In the genomic region with DNA sequence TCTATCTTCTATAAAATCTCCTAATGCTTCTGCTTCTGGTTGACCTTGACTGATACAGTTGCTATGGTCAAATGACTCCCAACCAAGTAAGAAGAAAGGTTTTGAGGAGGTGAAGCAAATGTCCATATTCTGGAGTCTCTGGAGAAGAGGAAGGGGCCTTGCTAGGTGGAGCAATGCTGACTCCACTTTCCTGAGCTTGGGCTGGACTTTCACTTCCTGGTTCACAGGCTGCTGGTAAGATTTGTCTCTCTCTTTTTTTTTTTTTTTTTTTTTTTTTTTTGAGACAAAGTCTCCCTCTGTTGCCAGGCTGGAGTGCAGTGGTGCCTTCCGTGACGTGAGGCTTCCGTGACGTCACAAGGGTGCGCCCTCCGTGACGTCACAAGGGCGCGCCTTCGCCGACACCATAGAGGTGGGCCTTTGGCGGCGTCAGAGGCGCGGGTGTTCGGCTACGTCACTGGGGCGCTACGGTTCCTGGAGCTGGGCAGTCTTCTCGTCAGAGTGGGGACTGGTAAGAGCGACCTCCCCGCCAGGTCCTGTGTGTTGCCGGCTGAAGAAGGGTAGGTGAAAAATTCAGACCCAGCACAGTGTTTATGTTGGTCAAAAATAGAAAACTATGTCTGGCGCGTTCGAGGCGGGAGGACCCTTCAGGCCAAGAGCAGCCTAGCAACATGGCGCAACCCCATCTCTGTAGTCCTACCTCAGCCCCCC, we compare ENCODE assay signal across 1 cellular context.
TF ChIP-seq lines count a peak whose summit lies in the region.
"Not testable (repeated sequence)": the region's sequence is repeated elsewhere in the genome, so short reads cannot be mapped to it uniquely, and the experiment has no call there.

No MANE protein-coding gene starts in this region.

TF ChIP-seq in HepG2, 621 proteins besides CTCF, POLR2A, EP300 and RAD21 (continued from another document and continues in another):
- TF ChIP-seq, protein P1, sequence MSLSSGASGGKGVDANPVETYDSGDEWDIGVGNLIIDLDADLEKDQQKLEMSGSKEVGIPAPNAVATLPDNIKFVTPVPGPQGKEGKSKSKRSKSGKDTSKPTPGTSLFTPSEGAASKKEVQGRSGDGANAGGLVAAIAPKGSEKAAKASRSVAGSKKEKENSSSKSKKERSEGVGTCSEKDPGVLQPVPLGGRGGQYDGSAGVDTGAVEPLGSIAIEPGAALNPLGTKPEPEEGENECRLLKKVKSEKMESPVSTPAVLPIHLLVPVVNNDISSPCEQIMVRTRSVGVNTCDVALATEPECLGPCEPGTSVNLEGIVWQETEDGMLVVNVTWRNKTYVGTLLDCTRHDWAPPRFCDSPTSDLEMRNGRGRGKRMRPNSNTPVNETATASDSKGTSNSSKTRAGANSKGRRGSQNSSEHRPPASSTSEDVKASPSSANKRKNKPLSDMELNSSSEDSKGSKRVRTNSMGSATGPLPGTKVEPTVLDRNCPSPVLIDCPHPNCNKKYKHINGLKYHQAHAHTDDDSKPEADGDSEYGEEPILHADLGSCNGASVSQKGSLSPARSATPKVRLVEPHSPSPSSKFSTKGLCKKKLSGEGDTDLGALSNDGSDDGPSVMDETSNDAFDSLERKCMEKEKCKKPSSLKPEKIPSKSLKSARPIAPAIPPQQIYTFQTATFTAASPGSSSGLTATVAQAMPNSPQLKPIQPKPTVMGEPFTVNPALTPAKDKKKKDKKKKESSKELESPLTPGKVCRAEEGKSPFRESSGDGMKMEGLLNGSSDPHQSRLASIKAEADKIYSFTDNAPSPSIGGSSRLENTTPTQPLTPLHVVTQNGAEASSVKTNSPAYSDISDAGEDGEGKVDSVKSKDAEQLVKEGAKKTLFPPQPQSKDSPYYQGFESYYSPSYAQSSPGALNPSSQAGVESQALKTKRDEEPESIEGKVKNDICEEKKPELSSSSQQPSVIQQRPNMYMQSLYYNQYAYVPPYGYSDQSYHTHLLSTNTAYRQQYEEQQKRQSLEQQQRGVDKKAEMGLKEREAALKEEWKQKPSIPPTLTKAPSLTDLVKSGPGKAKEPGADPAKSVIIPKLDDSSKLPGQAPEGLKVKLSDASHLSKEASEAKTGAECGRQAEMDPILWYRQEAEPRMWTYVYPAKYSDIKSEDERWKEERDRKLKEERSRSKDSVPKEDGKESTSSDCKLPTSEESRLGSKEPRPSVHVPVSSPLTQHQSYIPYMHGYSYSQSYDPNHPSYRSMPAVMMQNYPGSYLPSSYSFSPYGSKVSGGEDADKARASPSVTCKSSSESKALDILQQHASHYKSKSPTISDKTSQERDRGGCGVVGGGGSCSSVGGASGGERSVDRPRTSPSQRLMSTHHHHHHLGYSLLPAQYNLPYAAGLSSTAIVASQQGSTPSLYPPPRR (CRISPR knock-in tag; IDR thresholded peaks at IDR 0.05; ENCODE audit: borderline replicate concordance) = 0 out of 2 replicates have a peak, but pooled peaks have one; percentile 29
- peak; percentile 95 for TF ChIP-seq ZFX (CRISPR knock-in tag; IDR thresholded peaks at IDR 0.05; ENCODE audit: low read depth)
- TF ChIP-seq SPEN (CRISPR knock-in tag; IDR thresholded peaks at IDR 0.05; ENCODE audit: low read depth) = peak; percentile 96
- peak; percentile 49; the same call in 1 of the 2 replicates for TF ChIP-seq REPIN1 (CRISPR knock-in tag; IDR thresholded peaks at IDR 0.05; ENCODE audit: borderline replicate concordance, low read depth)
- peak; percentile 71 for TF ChIP-seq ASH2L (IDR thresholded peaks at IDR 0.05; ENCODE audit: insufficient read length, low read depth, low read length)
- 0 out of 2 replicates have a peak, but pooled peaks have one; percentile 15 for TF ChIP-seq BCL6 (CRISPR knock-in tag; IDR thresholded peaks at IDR 0.05)
- TF ChIP-seq, protein P2, sequence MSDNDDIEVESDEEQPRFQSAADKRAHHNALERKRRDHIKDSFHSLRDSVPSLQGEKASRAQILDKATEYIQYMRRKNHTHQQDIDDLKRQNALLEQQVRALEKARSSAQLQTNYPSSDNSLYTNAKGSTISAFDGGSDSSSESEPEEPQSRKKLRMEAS (IDR thresholded peaks at IDR 0.05) = peak; percentile 42; the same call in 1 of the 2 replicates
- peak; percentile 52 for TF ChIP-seq CBX1 (IDR thresholded peaks at IDR 0.05; ENCODE audit: low read depth)
- TF ChIP-seq NR2C2 (CRISPR knock-in tag; IDR thresholded peaks at IDR 0.05; ENCODE audit: borderline replicate concordance) = peak; percentile 92
- TF ChIP-seq, protein P3, sequence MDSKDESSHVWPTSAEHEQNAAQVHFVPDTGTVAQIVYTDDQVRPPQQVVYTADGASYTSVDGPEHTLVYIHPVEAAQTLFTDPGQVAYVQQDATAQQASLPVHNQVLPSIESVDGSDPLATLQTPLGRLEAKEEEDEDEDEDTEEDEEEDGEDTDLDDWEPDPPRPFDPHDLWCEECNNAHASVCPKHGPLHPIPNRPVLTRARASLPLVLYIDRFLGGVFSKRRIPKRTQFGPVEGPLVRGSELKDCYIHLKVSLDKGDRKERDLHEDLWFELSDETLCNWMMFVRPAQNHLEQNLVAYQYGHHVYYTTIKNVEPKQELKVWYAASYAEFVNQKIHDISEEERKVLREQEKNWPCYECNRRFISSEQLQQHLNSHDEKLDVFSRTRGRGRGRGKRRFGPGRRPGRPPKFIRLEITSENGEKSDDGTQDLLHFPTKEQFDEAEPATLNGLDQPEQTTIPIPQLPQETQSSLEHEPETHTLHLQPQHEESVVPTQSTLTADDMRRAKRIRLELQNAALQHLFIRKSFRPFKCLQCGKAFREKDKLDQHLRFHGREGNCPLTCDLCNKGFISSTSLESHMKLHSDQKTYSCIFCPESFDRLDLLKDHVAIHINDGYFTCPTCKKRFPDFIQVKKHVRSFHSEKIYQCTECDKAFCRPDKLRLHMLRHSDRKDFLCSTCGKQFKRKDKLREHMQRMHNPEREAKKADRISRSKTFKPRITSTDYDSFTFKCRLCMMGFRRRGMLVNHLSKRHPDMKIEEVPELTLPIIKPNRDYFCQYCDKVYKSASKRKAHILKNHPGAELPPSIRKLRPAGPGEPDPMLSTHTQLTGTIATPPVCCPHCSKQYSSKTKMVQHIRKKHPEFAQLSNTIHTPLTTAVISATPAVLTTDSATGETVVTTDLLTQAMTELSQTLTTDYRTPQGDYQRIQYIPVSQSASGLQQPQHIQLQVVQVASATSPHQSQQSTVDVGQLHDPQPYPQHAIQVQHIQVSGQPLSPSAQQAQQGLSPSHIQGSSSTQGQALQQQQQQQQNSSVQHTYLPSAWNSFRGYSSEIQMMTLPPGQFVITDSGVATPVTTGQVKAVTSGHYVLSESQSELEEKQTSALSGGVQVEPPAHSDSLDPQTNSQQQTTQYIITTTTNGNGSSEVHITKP (CRISPR knock-in tag; IDR thresholded peaks at IDR 0.05; ENCODE audit: low read depth) = peak; percentile 97
- TF ChIP-seq ZNF451 (CRISPR knock-in tag; IDR thresholded peaks at IDR 0.05) = 0 out of 2 replicates have a peak, but pooled peaks have one; percentile 28
- TF ChIP-seq, protein P4, sequence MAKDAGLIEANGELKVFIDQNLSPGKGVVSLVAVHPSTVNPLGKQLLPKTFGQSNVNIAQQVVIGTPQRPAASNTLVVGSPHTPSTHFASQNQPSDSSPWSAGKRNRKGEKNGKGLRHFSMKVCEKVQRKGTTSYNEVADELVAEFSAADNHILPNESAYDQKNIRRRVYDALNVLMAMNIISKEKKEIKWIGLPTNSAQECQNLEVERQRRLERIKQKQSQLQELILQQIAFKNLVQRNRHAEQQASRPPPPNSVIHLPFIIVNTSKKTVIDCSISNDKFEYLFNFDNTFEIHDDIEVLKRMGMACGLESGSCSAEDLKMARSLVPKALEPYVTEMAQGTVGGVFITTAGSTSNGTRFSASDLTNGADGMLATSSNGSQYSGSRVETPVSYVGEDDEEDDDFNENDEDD (CRISPR knock-in tag; IDR thresholded peaks at IDR 0.05; ENCODE audit: borderline replicate concordance) = peak; percentile 39; the same call in 1 of the 2 replicates
- TF ChIP-seq POLR2G (IDR thresholded peaks at IDR 0.05; ENCODE audit: low read depth, low read length) = peak; percentile 74
- 0 out of 2 replicates have a peak, but pooled peaks have one; percentile 29 for TF ChIP-seq MED1 (CRISPR knock-in tag; IDR thresholded peaks at IDR 0.05)
- TF ChIP-seq CCDC6 (CRISPR knock-in tag; IDR thresholded peaks at IDR 0.05) = 0 out of 2 replicates have a peak, but pooled peaks have one; percentile 48
- TF ChIP-seq SMAD3 (CRISPR knock-in tag; IDR thresholded peaks at IDR 0.05) = peak; percentile 52; the same call in 1 of the 2 replicates
- TF ChIP-seq YEATS2 (CRISPR knock-in tag; IDR thresholded peaks at IDR 0.05; ENCODE audit: borderline replicate concordance) = peak; percentile 91
- TF ChIP-seq, protein P5, sequence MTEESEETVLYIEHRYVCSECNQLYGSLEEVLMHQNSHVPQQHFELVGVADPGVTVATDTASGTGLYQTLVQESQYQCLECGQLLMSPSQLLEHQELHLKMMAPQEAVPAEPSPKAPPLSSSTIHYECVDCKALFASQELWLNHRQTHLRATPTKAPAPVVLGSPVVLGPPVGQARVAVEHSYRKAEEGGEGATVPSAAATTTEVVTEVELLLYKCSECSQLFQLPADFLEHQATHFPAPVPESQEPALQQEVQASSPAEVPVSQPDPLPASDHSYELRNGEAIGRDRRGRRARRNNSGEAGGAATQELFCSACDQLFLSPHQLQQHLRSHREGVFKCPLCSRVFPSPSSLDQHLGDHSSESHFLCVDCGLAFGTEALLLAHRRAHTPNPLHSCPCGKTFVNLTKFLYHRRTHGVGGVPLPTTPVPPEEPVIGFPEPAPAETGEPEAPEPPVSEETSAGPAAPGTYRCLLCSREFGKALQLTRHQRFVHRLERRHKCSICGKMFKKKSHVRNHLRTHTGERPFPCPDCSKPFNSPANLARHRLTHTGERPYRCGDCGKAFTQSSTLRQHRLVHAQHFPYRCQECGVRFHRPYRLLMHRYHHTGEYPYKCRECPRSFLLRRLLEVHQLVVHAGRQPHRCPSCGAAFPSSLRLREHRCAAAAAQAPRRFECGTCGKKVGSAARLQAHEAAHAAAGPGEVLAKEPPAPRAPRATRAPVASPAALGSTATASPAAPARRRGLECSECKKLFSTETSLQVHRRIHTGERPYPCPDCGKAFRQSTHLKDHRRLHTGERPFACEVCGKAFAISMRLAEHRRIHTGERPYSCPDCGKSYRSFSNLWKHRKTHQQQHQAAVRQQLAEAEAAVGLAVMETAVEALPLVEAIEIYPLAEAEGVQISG (CRISPR knock-in tag; IDR thresholded peaks at IDR 0.05) = peak; percentile 96
- TF ChIP-seq KAT8 (CRISPR knock-in tag; IDR thresholded peaks at IDR 0.05) = peak; percentile 97
- peak; percentile 89 for TF ChIP-seq PHF8 (CRISPR knock-in tag; IDR thresholded peaks at IDR 0.05)
- TF ChIP-seq ZNF138 (CRISPR knock-in tag; IDR thresholded peaks at IDR 0.05; ENCODE audit: low read depth) = 0 out of 2 replicates have a peak, but pooled peaks have one; percentile 31
- TF ChIP-seq MAFK (conservative IDR thresholded peaks at IDR 0.05 in 1 of 2, IDR thresholded peaks at IDR 0.05 in 1 of 2; ENCODE audit: low read length in 2 of 2) = 0 out of 4 replicates have a peak, but pooled peaks of 1 of the 2 experiments have one; percentile 15
- TF ChIP-seq MIER3 (CRISPR knock-in tag; IDR thresholded peaks at IDR 0.05; ENCODE audit: borderline replicate concordance) = peak; percentile 62; the same call in 1 of the 2 replicates
- TF ChIP-seq HCFC1 (IDR thresholded peaks at IDR 0.05; ENCODE audit: low read depth, low read length) = peak; percentile 76
- TF ChIP-seq PHF20 (CRISPR knock-in tag; IDR thresholded peaks at IDR 0.05) = peak; percentile 97
- TF ChIP-seq CEBPG (CRISPR knock-in tag; IDR thresholded peaks at IDR 0.05) = 0 out of 2 replicates have a peak, but pooled peaks have one; percentile 23
- TF ChIP-seq SP4 (CRISPR knock-in tag; IDR thresholded peaks at IDR 0.05) = peak; percentile 62; the same call in 1 of the 2 replicates
- 0 out of 2 replicates have a peak, but pooled peaks have one; percentile 23 for TF ChIP-seq SP2 (CRISPR knock-in tag; IDR thresholded peaks at IDR 0.05)
- TF ChIP-seq, protein P6, sequence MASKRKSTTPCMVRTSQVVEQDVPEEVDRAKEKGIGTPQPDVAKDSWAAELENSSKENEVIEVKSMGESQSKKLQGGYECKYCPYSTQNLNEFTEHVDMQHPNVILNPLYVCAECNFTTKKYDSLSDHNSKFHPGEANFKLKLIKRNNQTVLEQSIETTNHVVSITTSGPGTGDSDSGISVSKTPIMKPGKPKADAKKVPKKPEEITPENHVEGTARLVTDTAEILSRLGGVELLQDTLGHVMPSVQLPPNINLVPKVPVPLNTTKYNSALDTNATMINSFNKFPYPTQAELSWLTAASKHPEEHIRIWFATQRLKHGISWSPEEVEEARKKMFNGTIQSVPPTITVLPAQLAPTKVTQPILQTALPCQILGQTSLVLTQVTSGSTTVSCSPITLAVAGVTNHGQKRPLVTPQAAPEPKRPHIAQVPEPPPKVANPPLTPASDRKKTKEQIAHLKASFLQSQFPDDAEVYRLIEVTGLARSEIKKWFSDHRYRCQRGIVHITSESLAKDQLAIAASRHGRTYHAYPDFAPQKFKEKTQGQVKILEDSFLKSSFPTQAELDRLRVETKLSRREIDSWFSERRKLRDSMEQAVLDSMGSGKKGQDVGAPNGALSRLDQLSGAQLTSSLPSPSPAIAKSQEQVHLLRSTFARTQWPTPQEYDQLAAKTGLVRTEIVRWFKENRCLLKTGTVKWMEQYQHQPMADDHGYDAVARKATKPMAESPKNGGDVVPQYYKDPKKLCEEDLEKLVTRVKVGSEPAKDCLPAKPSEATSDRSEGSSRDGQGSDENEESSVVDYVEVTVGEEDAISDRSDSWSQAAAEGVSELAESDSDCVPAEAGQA (IDR thresholded peaks at IDR 0.05; ENCODE audit: low read depth) = peak; percentile 100
- TF ChIP-seq, protein P6 (CRISPR knock-in tag; IDR thresholded peaks at IDR 0.05; ENCODE audit: borderline replicate concordance) = not testable (repeated sequence)
- peak; percentile 78 for TF ChIP-seq KDM2A (CRISPR knock-in tag; IDR thresholded peaks at IDR 0.05; ENCODE audit: borderline replicate concordance, low read depth)
- peak; percentile 76 for TF ChIP-seq YY1 (IDR thresholded peaks at IDR 0.05; ENCODE audit: insufficient read depth, insufficient replicate concordance, low read depth, low read length)
- peak; percentile 48; the same call in 1 of the 2 replicates for TF ChIP-seq MAFF (IDR thresholded peaks at IDR 0.05; ENCODE audit: low read depth, low read length)
- TF ChIP-seq ZSCAN31 (CRISPR knock-in tag; IDR thresholded peaks at IDR 0.05; ENCODE audit: low read depth) = peak; percentile 81
- peak; percentile 100 for TF ChIP-seq CREB1 (IDR thresholded peaks at IDR 0.05)
- peak; percentile 99 for TF ChIP-seq CREB1 (CRISPR knock-in tag; IDR thresholded peaks at IDR 0.05)
